In the genomic region with DNA sequence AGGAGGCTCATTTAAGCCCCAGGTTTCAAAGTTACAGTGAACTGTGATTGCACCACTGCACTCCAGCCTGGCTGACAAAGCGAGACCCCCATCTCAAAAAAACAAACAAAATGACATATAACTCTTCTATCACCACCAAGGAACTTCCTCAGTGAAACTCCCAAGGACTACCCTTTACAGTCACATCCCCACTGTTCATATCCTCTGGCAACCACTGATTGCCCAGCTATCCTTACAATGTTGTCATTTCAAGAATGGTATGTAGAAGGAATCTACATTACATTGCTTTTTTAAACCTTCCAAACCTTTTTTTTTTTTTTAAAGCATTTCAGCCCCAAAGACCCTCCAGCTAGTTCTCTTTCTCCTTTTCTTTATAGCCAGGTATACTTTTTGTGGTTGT, we compare ENCODE assay signal across 24 cellular contexts.
DNase-seq lines count a peak whose midpoint lies in the region; ATAC-seq and TF ChIP-seq lines count a peak whose summit lies in the region.
"Had no signal": no experiment of that assay in that cellular context is flagged by ENCODE, and none has a peak within 500 bp of the region (broad histone marks: within the 10 kb centered on the region; RNA-seq: fewer than 3 reads in every experiment).

No MANE protein-coding gene starts in this region.

- H3K4me3 Mint-ChIP-seq in activated T-helper 1 cell treated with anti-CD3 and anti-CD28 coated beads, Interleukin-12 subunit alpha, Interleukin-12 subunit beta, Interleukin-2, Interleukin-4 antibody, amounts not matched to agents 30 ng/mL and 10 ng/mL and 1 ng/mL, durations not matched to agents 14 hours and 24 hours and 36 hours = peak overlapping the region; percentile 16
- H3K4me3 Mint-ChIP-seq: activated naive CD8-positive, alpha-beta T cell treated with anti-CD3 and anti-CD28 coated beads, Interleukin-2, amount 50 U/mL, for 24 hours; T-cell had no signal

- H3K36me3 Mint-ChIP-seq in activated T-helper 1 cell treated with anti-CD3 and anti-CD28 coated beads, Interleukin-12 subunit alpha, Interleukin-12 subunit beta, Interleukin-2, Interleukin-4 antibody, amounts not matched to agents 30 ng/mL and 10 ng/mL and 1 ng/mL, durations not matched to agents 14 hours and 24 hours and 36 hours (ENCODE audit: low read depth) = peaks cover 77% of the 10 kb centered on the region

- intact Hi-C loops in activated T-helper 1 cell treated with anti-CD3 and anti-CD28 coated beads, Interleukin-12 subunit alpha, Interleukin-12 subunit beta, Interleukin-2, Interleukin-4 antibody, amounts not matched to agents 30 ng/mL and 10 ng/mL and 1 ng/mL, durations not matched to agents 14 hours and 24 hours and 36 hours (cut with micrococcal nuclease) = no loop called here
- intact Hi-C loops in lower lobe of right lung (cut with DNase I) = no loop called here

- H3K9ac ChIP-seq in BLaER1 = no peak overlapping the region

- peaks cover 70% of the 10 kb centered on the region for H3K4me1 Mint-ChIP-seq in activated T-helper 1 cell treated with anti-CD3 and anti-CD28 coated beads, Interleukin-12 subunit alpha, Interleukin-12 subunit beta, Interleukin-2, Interleukin-4 antibody, amounts not matched to agents 30 ng/mL and 10 ng/mL and 1 ng/mL, durations not matched to agents 14 hours and 24 hours and 36 hours (ENCODE audit: low read depth)
- H3K4me1 Mint-ChIP-seq: T-cell had no signal

- H3K27ac ChIP-seq in BLaER1 (peak overlapping the region; percentile 10; the same call in 1 of the 2 replicates), lower lobe of right lung (no peak overlapping the region)
- H3K27ac ChIP-seq: C4-2B, Peyer's patch, tibial nerve had no signal

- H3K9me3 ChIP-seq in BLaER1 (peaks cover 47% of the 10 kb centered on the region), lower lobe of right lung (peaks cover 14% of the 10 kb centered on the region)

- H3K4me2 ChIP-seq in BLaER1 = peak overlapping the region; percentile 75

- H3K27me3 ChIP-seq in BLaER1 (no peaks in the 10 kb centered on the region), lower lobe of right lung (ENCODE audit: low read depth) (no peaks in the 10 kb centered on the region)
- H3K27me3 ChIP-seq: Peyer's patch, tibial nerve had no signal

- no peaks in the 10 kb centered on the region for H4K20me1 ChIP-seq in BLaER1

- ATAC-seq in lower lobe of right lung (peak; percentile 23 to 25), HG03457 (IDR thresholded peaks at IDR 0.05; ENCODE audit: unreplicated experiment) (no peak)
- ATAC-seq: activated naive CD8-positive, alpha-beta T cell treated with anti-CD3 and anti-CD28 coated beads, Interleukin-2, amount 50 U/mL, for 24 hours; GM12878; left ventricle myocardium superior; naive thymus-derived CD4-positive, alpha-beta T cell; T-cell had no signal

- H3K9me3 Mint-ChIP-seq in activated T-helper 1 cell treated with anti-CD3 and anti-CD28 coated beads, Interleukin-12 subunit alpha, Interleukin-12 subunit beta, Interleukin-2, Interleukin-4 antibody, amounts not matched to agents 30 ng/mL and 10 ng/mL and 1 ng/mL, durations not matched to agents 14 hours and 24 hours and 36 hours = peaks cover 38% of the 10 kb centered on the region

- H3K4me3 ChIP-seq in BLaER1 = no peak overlapping the region
- H3K4me3 ChIP-seq in lower lobe of right lung = no peak overlapping the region
- H3K4me3 ChIP-seq: GM12878, Peyer's patch, tibial nerve had no signal

- no peaks in the 10 kb centered on the region for H3K36me3 ChIP-seq in BLaER1
- H3K36me3 ChIP-seq in lower lobe of right lung = no peaks in the 10 kb centered on the region
- H3K36me3 ChIP-seq: Peyer's patch, tibial nerve had no signal

- no peak for TF ChIP-seq CTCF in lower lobe of right lung (IDR thresholded peaks at IDR 0.05)

- peak; percentile 29 for DNase-seq in GM03348 (ENCODE audit: low spot score)
- no peak for DNase-seq in activated T-helper 1 cell treated with anti-CD3 and anti-CD28 coated beads, Interleukin-12 subunit alpha, Interleukin-12 subunit beta, Interleukin-2, Interleukin-4 antibody, amounts not matched to agents 30 ng/mL and 10 ng/mL and 1 ng/mL, durations not matched to agents 14 hours and 24 hours and 36 hours (ENCODE audit: low spot score)
- no peak for DNase-seq in lower lobe of right lung
- no peak for DNase-seq in NAMALWA (ENCODE audit: low spot score)
- DNase-seq in kidney glomerular epithelial cell (lab: John Stamatoyannopoulos, UW) = no peak
- DNase-seq: activated gamma-delta T cell treated with Interleukin-2 at 50 U/mL for 16 hours; activated naive CD8-positive, alpha-beta T cell treated with anti-CD3 and anti-CD28 coated beads, Interleukin-2, amount 50 U/mL, for 24 hours; activated T-cell treated with anti-CD3 and anti-CD28 coated beads, Interleukin-2, amount 50 U/mL, for 1 hour; Kasumi-1; left ventricle myocardium superior; midbrain; naive thymus-derived CD4-positive, alpha-beta T cell; NCI-H1105 treated with DMSO at 0.1 percent for 48 hours; NCI-H2029 treated with DMSO at 0.1 percent for 48 hours; NCI-H2227 treated with DMSO at 0.1 percent for 48 hours; NCI-H526 treated with DMSO at 0.1 percent for 48 hours; Peyer's patch; SHP77 treated with DMSO at 0.1 percent for 48 hours; T-cell had no signal

- H3K27ac Mint-ChIP-seq in activated T-helper 1 cell treated with anti-CD3 and anti-CD28 coated beads, Interleukin-12 subunit alpha, Interleukin-12 subunit beta, Interleukin-2, Interleukin-4 antibody, amounts not matched to agents 30 ng/mL and 10 ng/mL and 1 ng/mL, durations not matched to agents 14 hours and 24 hours and 36 hours = peak overlapping the region; percentile 73
- H3K27ac Mint-ChIP-seq: T-cell had no signal

- no peaks in the 10 kb centered on the region for H3K27me3 Mint-ChIP-seq in activated T-helper 1 cell treated with anti-CD3 and anti-CD28 coated beads, Interleukin-12 subunit alpha, Interleukin-12 subunit beta, Interleukin-2, Interleukin-4 antibody, amounts not matched to agents 30 ng/mL and 10 ng/mL and 1 ng/mL, durations not matched to agents 14 hours and 24 hours and 36 hours (ENCODE audit: insufficient read depth)

- H3K4me1 ChIP-seq in BLaER1 = peaks cover 26% of the 10 kb centered on the region
- H3K4me1 ChIP-seq in lower lobe of right lung = no peaks in the 10 kb centered on the region
- H3K4me1 ChIP-seq: Peyer's patch, tibial nerve had no signal
